In the genomic region with DNA sequence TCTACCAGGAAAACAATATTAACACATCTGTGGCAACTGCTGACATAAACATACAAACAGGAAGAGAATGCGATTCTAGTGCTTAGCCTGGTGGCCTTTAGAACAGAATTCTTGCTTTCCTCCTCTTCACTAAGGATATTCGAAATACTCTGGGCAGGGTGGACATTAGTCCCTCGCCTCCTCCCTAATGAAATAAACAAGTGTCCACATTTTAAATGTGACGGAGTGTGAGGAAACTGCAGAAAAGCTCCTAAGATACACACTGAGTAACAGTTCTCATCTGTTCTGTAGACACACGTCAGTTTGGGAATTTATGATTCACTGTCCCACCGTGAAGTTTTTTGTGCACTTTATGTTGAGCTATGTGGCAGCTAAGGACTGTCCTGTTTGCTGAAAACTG, we compare ENCODE assay signal across 1 cellular context.
TF ChIP-seq lines count a peak whose summit lies in the region.

No MANE protein-coding gene starts in this region.

TF ChIP-seq in endothelial cell of umbilical vein, 7 proteins besides CTCF, POLR2A, EP300 and RAD21 (continued from another document):
- TF ChIP-seq MYC (IDR thresholded peaks at IDR 0.05; ENCODE audit: low read depth, low read length) (no peak), MAX (IDR thresholded peaks at IDR 0.05; ENCODE audit: insufficient read depth, insufficient read length) (no peak), JUN (IDR thresholded peaks at IDR 0.05; ENCODE audit: borderline replicate concordance, insufficient read depth, insufficient read length, low read depth) (no peak), GATA2 (IDR thresholded peaks at IDR 0.05; ENCODE audit: insufficient read depth, insufficient read length, low read depth, low read length) (no peak), EZH2 (IDR thresholded peaks at IDR 0.05; ENCODE audit: borderline replicate concordance, low read depth, low read length, severe bottlenecking) (no peak), POLR2AphosphoS5 (IDR thresholded peaks at IDR 0.05; ENCODE audit: insufficient read depth, low read depth, low read length) (no peak)
